In genomic region chr1:170307426-170307825, GRCh38 we compare ENCODE assay signal across 2 cellular contexts.
TF ChIP-seq lines count a peak whose summit lies in the region.

No MANE protein-coding gene starts in this region.

TF ChIP-seq in IMR-90, 13 proteins besides CTCF, POLR2A, EP300 and RAD21:
- no peak for TF ChIP-seq SMC3 (IDR thresholded peaks at IDR 0.05; ENCODE audit: low read depth, low read length)
- TF ChIP-seq CHD1 (IDR thresholded peaks at IDR 0.05; ENCODE audit: low read depth, low read length): no peak
- no peak for TF ChIP-seq RFX5 (IDR thresholded peaks at IDR 0.05; ENCODE audit: low read depth, low read length)
- no peak for TF ChIP-seq ELK1 (IDR thresholded peaks at IDR 0.05; ENCODE audit: borderline replicate concordance, low read depth, low read length)
- TF ChIP-seq MAFK (IDR thresholded peaks at IDR 0.05; ENCODE audit: low read depth, low read length): no peak
- no peak for TF ChIP-seq FOS (IDR thresholded peaks at IDR 0.05; ENCODE audit: low read depth, low read length)
- TF ChIP-seq USF2 (IDR thresholded peaks at IDR 0.05; ENCODE audit: low read depth, low read length): no peak
- TF ChIP-seq BHLHE40 (IDR thresholded peaks at IDR 0.05; ENCODE audit: low read depth, low read length): no peak
- no peak for TF ChIP-seq CEBPB (IDR thresholded peaks at IDR 0.05; ENCODE audit: low read depth, low read length)
- TF ChIP-seq MAZ (IDR thresholded peaks at IDR 0.05; ENCODE audit: borderline replicate concordance, low read depth, low read length): no peak
- TF ChIP-seq MXI1 (IDR thresholded peaks at IDR 0.05; ENCODE audit: borderline replicate concordance, low read depth, low read length): no peak
- TF ChIP-seq NFE2L2 (IDR thresholded peaks at IDR 0.05; ENCODE audit: low read depth, low read length): no peak
- no peak for TF ChIP-seq RCOR1 (IDR thresholded peaks at IDR 0.05; ENCODE audit: insufficient replicate concordance, low read length)

TF ChIP-seq in H1, 55 proteins besides CTCF, POLR2A, EP300 and RAD21:
- TF ChIP-seq RNF2 (IDR thresholded peaks at IDR 0.05; ENCODE audit: borderline replicate concordance, low read depth, low read length, missing control alignments, poor library complexity, severe bottlenecking) (no peak), TAF7 (optimal IDR thresholded peaks at IDR 0.05; ENCODE audit: borderline replicate concordance, low read depth, low read length) (no peak), YY1 (IDR thresholded peaks at IDR 0.05; ENCODE audit: low read depth, low read length) (no peak), CHD7 (IDR thresholded peaks at IDR 0.05; ENCODE audit: insufficient replicate concordance, low read length) (no peak), NANOG (IDR thresholded peaks at IDR 0.05; ENCODE audit: insufficient read depth, low read depth, low read length, poor library complexity, severe bottlenecking) (no peak), NRF1 (IDR thresholded peaks at IDR 0.05; ENCODE audit: low read depth, low read length) (no peak), SP1 (IDR thresholded peaks at IDR 0.05; ENCODE audit: low read depth, low read length) (no peak), CEBPB (IDR thresholded peaks at IDR 0.05; ENCODE audit: low read depth, low read length) (no peak), KDM4A (IDR thresholded peaks at IDR 0.05; ENCODE audit: low read depth, low read length, severe bottlenecking) (no peak), CHD1 (IDR thresholded peaks at IDR 0.05; ENCODE audit: low read depth, low read length) (no peak), FOSL1 (IDR thresholded peaks at IDR 0.05; ENCODE audit: insufficient read depth, low read depth, low read length) (no peak), SUZ12 (IDR thresholded peaks at IDR 0.05; ENCODE audit: low read length) (no peak), KDM5A (IDR thresholded peaks at IDR 0.05; ENCODE audit: low read length) (no peak), HDAC6 (IDR thresholded peaks at IDR 0.05; ENCODE audit: low read depth, low read length) (no peak)
